22 cellular contexts compared by ENCODE assay signal in genomic region chr1:16077430-16078245, GRCh38. TPM values are rescaled to one million over a fixed set of nuclear protein-coding genes. Genes with fewer than 3 reads are reported as not detected.
A peak's percentile ranks its signal among the peaks of the same experiment; 100 is the strongest.
DNase-seq lines count a peak whose midpoint lies in the region; ATAC-seq and TF ChIP-seq lines count a peak whose summit lies in the region.
"Had no signal": no experiment of that assay in that cellular context is flagged by ENCODE, and none has a peak within 500 bp of the region (broad histone marks: within the 10 kb centered on the region; RNA-seq: fewer than 3 reads in every experiment).

No MANE protein-coding gene starts in this region.

- H3K27ac Mint-ChIP-seq in natural killer cell, result no peak overlapping the region
- H3K27ac Mint-ChIP-seq in natural killer cell treated with Interleukin-12 subunit alpha and Interleukin-12 subunit beta and Interleukin-15 and Interleukin-18, amount 100 ng/mL, for 72 hours, result peak overlapping the region in 1 of 2 donors; percentile 29
- peak overlapping the region in 1 of 6 donors; percentile 40 for H3K27ac Mint-ChIP-seq in immature natural killer cell
- H3K27ac Mint-ChIP-seq in WTC11, result no peak overlapping the region
- H3K27ac Mint-ChIP-seq: dendritic cell treated with granulocyte-macrophage colony-stimulating factor and Interleukin-4, amounts not matched to agents 40 ng/mL and 50 ng/mL, for 4 days had no signal

- H3K27me3 Mint-ChIP-seq in natural killer cell (ENCODE audit: low read depth in 2 of 2), result peaks cover 10 to 20% of the 10 kb centered on the region in 2 donors
- H3K27me3 Mint-ChIP-seq in natural killer cell treated with Interleukin-12 subunit alpha and Interleukin-12 subunit beta and Interleukin-15 and Interleukin-18, amount 100 ng/mL, for 72 hours, result peaks cover 10 to 12% of the 10 kb centered on the region in 2 donors
- peaks cover 7 to 12% (median 10%) of the 10 kb centered on the region in 3 donors for H3K27me3 Mint-ChIP-seq in immature natural killer cell (ENCODE audit: low read depth in 3 of 3)
- H3K27me3 Mint-ChIP-seq in WTC11 (ENCODE audit: low read depth), result peaks cover 35% of the 10 kb centered on the region

- CTCF ChIA-PET in WTC11 (lab: Charles Lee), result interaction anchor here (0.5 to 7.9 kb wide), 18 partner anchors 11 to 841 kb away, joined by 3 to 204 read pairs (median 6); partner anchors contain the start of gene EPHA2

- DNase-seq in natural killer cell (no peak), astrocyte of the hippocampus (ENCODE audit: low read depth, low spot score) (peak; percentile 35), immature natural killer cell (no peak), vagina (ENCODE audit: extremely low spot score in 2 of 2) (no peak), WTC11 (ENCODE audit: low spot score) (no peak), COLO668 (lab: John Stamatoyannopoulos, UW; ENCODE audit: unreplicated experiment) (no peak)
- DNase-seq in natural killer cell treated with Interleukin-12 subunit alpha and Interleukin-12 subunit beta and Interleukin-15 and Interleukin-18, amount 100 ng/mL, for 72 hours (ENCODE audit: low spot score), result no peak
- DNase-seq: activated gamma-delta T cell, AML-193, aorta, left cardiac atrium, MM.1S, NCI-H446, SIG-M5, tibial artery had no signal

- intact Hi-C loops in natural killer cell (cut with micrococcal nuclease), result no loop called here
- intact Hi-C loops in vagina (cut with DNase I), result loop anchor here (2.0 to 10.0 kb wide), 3 partner anchors 109 to 287 kb away; partner anchors contain the start of gene SZRD1

- ATAC-seq in natural killer cell (no peak), WTC11 (no peak), HG03108 (IDR thresholded peaks at IDR 0.05; ENCODE audit: unreplicated experiment) (no peak)
- ATAC-seq in natural killer cell treated with Interleukin-12 subunit alpha and Interleukin-12 subunit beta and Interleukin-15 and Interleukin-18, amount 100 ng/mL, for 72 hours, result no peak

- H3K9me3 Mint-ChIP-seq in natural killer cell (no peaks in the 10 kb centered on the region), immature natural killer cell (no peaks in the 10 kb centered on the region), WTC11 (no peaks in the 10 kb centered on the region)
- no peaks in the 10 kb centered on the region for H3K9me3 Mint-ChIP-seq in natural killer cell treated with Interleukin-12 subunit alpha and Interleukin-12 subunit beta and Interleukin-15 and Interleukin-18, amount 100 ng/mL, for 72 hours
- H3K9me3 Mint-ChIP-seq: dendritic cell treated with granulocyte-macrophage colony-stimulating factor and Interleukin-4, amounts not matched to agents 40 ng/mL and 50 ng/mL, for 4 days had no signal

- no peaks in the 10 kb centered on the region for H3K36me3 ChIP-seq in vagina
- H3K36me3 ChIP-seq: tibial artery had no signal

- TF ChIP-seq POLR2A in vagina (IDR thresholded peaks at IDR 0.05), result no peak

- peak overlapping the region; percentile 25 for H3K4me3 Mint-ChIP-seq in natural killer cell
- no peak overlapping the region for H3K4me3 Mint-ChIP-seq in natural killer cell treated with Interleukin-12 subunit alpha and Interleukin-12 subunit beta and Interleukin-15 and Interleukin-18, amount 100 ng/mL, for 72 hours
- H3K4me3 Mint-ChIP-seq in immature natural killer cell, result peak overlapping the region in 3 of 5 donors; percentile 25 to 51 (median 47)
- H3K4me3 Mint-ChIP-seq in WTC11, result no peak overlapping the region
- H3K4me3 Mint-ChIP-seq: dendritic cell treated with granulocyte-macrophage colony-stimulating factor and Interleukin-4, amounts not matched to agents 40 ng/mL and 50 ng/mL, for 4 days had no signal

- no peaks in the 10 kb centered on the region for H3K36me3 Mint-ChIP-seq in natural killer cell
- H3K36me3 Mint-ChIP-seq in natural killer cell treated with Interleukin-12 subunit alpha and Interleukin-12 subunit beta and Interleukin-15 and Interleukin-18, amount 100 ng/mL, for 72 hours, result no peaks in the 10 kb centered on the region
- no peaks in the 10 kb centered on the region for H3K36me3 Mint-ChIP-seq in immature natural killer cell
- H3K36me3 Mint-ChIP-seq in WTC11, result no peaks in the 10 kb centered on the region

- H3K9me3 ChIP-seq in vagina, result no peaks in the 10 kb centered on the region
- H3K9me3 ChIP-seq: mucosa of descending colon, tibial artery had no signal

- H3K4me3 ChIP-seq in vagina, result no peak overlapping the region
- H3K4me3 ChIP-seq: mucosa of descending colon, smooth muscle cell, tibial artery had no signal

- no peaks in the 10 kb centered on the region for H3K27me3 ChIP-seq in vagina

- TF ChIP-seq CTCF in natural killer cell (IDR thresholded peaks at IDR 0.05), result no peak
- TF ChIP-seq CTCF in vagina (IDR thresholded peaks at IDR 0.05), result no peak
- TF ChIP-seq CTCF in WTC11 (IDR thresholded peaks at IDR 0.05), result no peak

- peak overlapping the region; percentile 75 for H3K27ac ChIP-seq in vagina

- peaks cover 54% of the 10 kb centered on the region for H3K4me1 ChIP-seq in vagina

- POLR2A ChIA-PET in WTC11 (lab: Charles Lee), result no interaction called here

- H3K4me1 Mint-ChIP-seq in natural killer cell, result peaks cover 9 to 10% of the 10 kb centered on the region in 2 donors
- H3K4me1 Mint-ChIP-seq in natural killer cell treated with Interleukin-12 subunit alpha and Interleukin-12 subunit beta and Interleukin-15 and Interleukin-18, amount 100 ng/mL, for 72 hours (ENCODE audit: low read depth in 2 of 2), result peaks cover 13 to 15% of the 10 kb centered on the region in 2 donors
- H3K4me1 Mint-ChIP-seq in immature natural killer cell, result peaks cover 17 to 23% of the 10 kb centered on the region in 2 donors
- H3K4me1 Mint-ChIP-seq in WTC11, result peaks cover 11% of the 10 kb centered on the region

TF ChIP-seq in WTC11, 78 proteins besides CTCF, POLR2A, EP300 and RAD21:
- no peak for TF ChIP-seq ATF1 (CRISPR knock-in tag; IDR thresholded peaks at IDR 0.05)
- no peak for TF ChIP-seq TCF7 (CRISPR knock-in tag; IDR thresholded peaks at IDR 0.05; ENCODE audit: low read depth)
- TF ChIP-seq ARID4B (CRISPR knock-in tag; IDR thresholded peaks at IDR 0.05; ENCODE audit: borderline replicate concordance), result no peak
- TF ChIP-seq IRF2 (CRISPR knock-in tag; IDR thresholded peaks at IDR 0.05; ENCODE audit: borderline replicate concordance, low read depth), result no peak
- no peak for TF ChIP-seq ZNF396 (CRISPR knock-in tag; IDR thresholded peaks at IDR 0.05; ENCODE audit: borderline replicate concordance)
- TF ChIP-seq MXD4 (CRISPR knock-in tag; IDR thresholded peaks at IDR 0.05; ENCODE audit: borderline replicate concordance), result no peak
- no peak for TF ChIP-seq SOX15 (CRISPR knock-in tag; IDR thresholded peaks at IDR 0.05)

RNA-seq across cellular contexts. Expression of gene FAM131C, which starts 4.2 kb away (rescaled TPM):
- total RNA-seq in natural killer cell, result not detected
- not detected for total RNA-seq in natural killer cell treated with Interleukin-12 subunit alpha and Interleukin-12 subunit beta and Interleukin-15 and Interleukin-18, amount 100 ng/mL, for 72 hours
- not detected for polyA plus RNA-seq in immature natural killer cell
- 0.98 TPM for total RNA-seq in vagina
- total RNA-seq in WTC11 (2021), result 1.4 to 2.0 TPM (median 1.8 TPM) in 3 replicates
- total RNA-seq: omental fat pad had no signal

RNA-seq across cellular contexts. Expression of gene CLCNKB, which starts 34.1 kb away (rescaled TPM):
- not detected for total RNA-seq in natural killer cell
- total RNA-seq in natural killer cell treated with Interleukin-12 subunit alpha and Interleukin-12 subunit beta and Interleukin-15 and Interleukin-18, amount 100 ng/mL, for 72 hours, result not detected
- polyA plus RNA-seq in immature natural killer cell, result not detected
- total RNA-seq in vagina, result not detected
- 1.8 to 3.1 TPM (median 2.5 TPM) in 3 replicates for total RNA-seq in WTC11 (2021)
- total RNA-seq: Calu3; T-helper 2 cell treated with Interferon-gamma antibody and Interleukin-4, amounts not matched to agents 100 ng/mL and 5 ng/mL, for 36 hours had no signal

RNA-seq across cellular contexts. Expression of gene CLCNKA, which starts 55.8 kb away (rescaled TPM):
- under 1 TPM in 2 of 3 donors, not detected in 1; 0.16 to 0.33 TPM for total RNA-seq in natural killer cell
- under 1 TPM in 1 of 2 donors, not detected in 1; 0.24 TPM for total RNA-seq in natural killer cell treated with Interleukin-12 subunit alpha and Interleukin-12 subunit beta and Interleukin-15 and Interleukin-18, amount 100 ng/mL, for 72 hours
- not detected for polyA plus RNA-seq in immature natural killer cell
- total RNA-seq in vagina, result 0.25 TPM
- total RNA-seq in WTC11 (2021), result 1.5 to 2.7 TPM (median 2.7 TPM) in 3 replicates
- total RNA-seq: Calu3; smooth muscle cell; T-helper 2 cell treated with Interferon-gamma antibody and Interleukin-4, amounts not matched to agents 100 ng/mL and 5 ng/mL, for 36 hours had no signal

RNA-seq across cellular contexts. Expression of gene HSPB7, which starts 59.8 kb away (rescaled TPM):
- not detected for total RNA-seq in natural killer cell
- not detected for total RNA-seq in natural killer cell treated with Interleukin-12 subunit alpha and Interleukin-12 subunit beta and Interleukin-15 and Interleukin-18, amount 100 ng/mL, for 72 hours
- polyA plus RNA-seq in immature natural killer cell, result not detected
- total RNA-seq in vagina, result 19.4 TPM
- 0.11 to 0.23 TPM (median 0.21 TPM) in 3 replicates for total RNA-seq in WTC11 (2021)
- total RNA-seq: Calu3; T-helper 2 cell treated with Interferon-gamma antibody and Interleukin-4, amounts not matched to agents 100 ng/mL and 5 ng/mL, for 36 hours had no signal

Comparison
In these comparisons a context has a peak if more than half of its experiments do, and no peak if none do; other contexts are left out.
1. H3K4me3 Mint-ChIP-seq: peak in natural killer cell (single experiment) and immature natural killer cell (3 of 5); none in natural killer cell treated with Interleukin-12 subunit alpha and Interleukin-12 subunit beta and Interleukin-15 and Interleukin-18, amount 100 ng/mL, for 72 hours (single experiment) and WTC11 (single experiment).